In the genomic region with DNA sequence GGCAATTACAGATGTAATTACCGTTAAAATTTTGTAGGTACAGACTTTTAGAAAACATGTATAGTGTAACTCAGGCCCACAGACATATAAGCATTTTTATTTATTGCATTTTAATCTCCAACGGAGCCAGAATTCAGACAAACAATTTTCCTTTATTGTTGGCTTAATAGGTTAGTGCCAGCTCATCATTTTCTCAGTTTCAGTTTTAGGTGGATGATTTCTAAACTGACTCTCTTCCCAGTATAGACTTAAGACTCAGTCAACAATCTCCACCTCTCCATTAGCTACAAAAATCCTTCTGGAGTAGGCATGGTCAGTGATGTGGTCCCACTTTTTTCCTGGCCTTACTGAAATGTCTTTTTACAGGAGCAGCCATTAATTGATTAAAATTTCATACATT, we compare ENCODE assay signal across 19 cellular contexts.
DNase-seq lines count a peak whose midpoint lies in the region; ATAC-seq, FAIRE-seq and TF ChIP-seq lines count a peak whose summit lies in the region.
"Had no signal": no experiment of that assay in that cellular context is flagged by ENCODE, and none has a peak within 500 bp of the region (broad histone marks: within the 10 kb centered on the region; RNA-seq: fewer than 3 reads in every experiment).

No MANE protein-coding gene starts in this region.

- H3K4me1 ChIP-seq in HepG2 (ENCODE audit: insufficient read depth, low read length), result no peaks in the 10 kb centered on the region
- no peaks in the 10 kb centered on the region for H3K4me1 ChIP-seq in right lobe of liver
- 0 out of 2 replicates have a peak, but pooled peaks cover 7% of the 10 kb centered on the region for H3K4me1 ChIP-seq in MM.1S (ENCODE audit: low read length)
- H3K4me1 ChIP-seq in PC-9 (replicated peaks; ENCODE audit: insufficient read depth), result no peaks in the 10 kb centered on the region
- H3K4me1 ChIP-seq: BE2C, HAP-1 had no signal

- DNase-seq in HepG2 (ENCODE audit: low spot score) (no peak), right lobe of liver (no peak), MM.1S (no peak), PC-9 (no peak), SIG-M5 (lab: John Stamatoyannopoulos, UW) (no peak), NAMALWA (ENCODE audit: low spot score) (no peak), MCF 10A (ENCODE audit: unreplicated experiment) (no peak)
- DNase-seq: 8988T; BE2C; C1 segment of cervical spinal cord; CD4-positive, CD25-positive, alpha-beta regulatory T cell; CD8-positive, alpha-beta memory T cell; COR-L47; DMS 273 treated with DMSO at 0.1 percent for 48 hours; DMS53; DND-41; EL had no signal

- no peak for FAIRE-seq in HepG2 (lab: Jason Lieb, UNC)
- FAIRE-seq: GM12878 had no signal

- no peaks in the 10 kb centered on the region for H3K27me3 ChIP-seq in HepG2 (ENCODE audit: control insufficient read depth in 1 of 2, insufficient read depth in 2 of 2, low read length in 2 of 2)
- no peaks in the 10 kb centered on the region for H3K27me3 ChIP-seq in right lobe of liver
- H3K27me3 ChIP-seq in MM.1S (replicated peaks; ENCODE audit: insufficient read depth, low read length), result no peaks in the 10 kb centered on the region
- no peaks in the 10 kb centered on the region for H3K27me3 ChIP-seq in PC-9 (ENCODE audit: insufficient read depth, low read depth)
- H3K27me3 ChIP-seq: BE2C had no signal

- WGBS in HepG2 (ENCODE audit: low lambda C conversion rate), result 6% methylated on average over 2 of the region's 2 CpGs
- 60% methylated on average over 2 of the region's 2 CpGs for WGBS in right lobe of liver (ENCODE audit: insufficient coverage, low coverage, low lambda C conversion rate, missing lambda C conversion rate)

- H3K27ac Mint-ChIP-seq in MCF 10A (ENCODE audit: low read depth, unreplicated experiment), result no peak overlapping the region
- H3K27ac Mint-ChIP-seq: CD4-positive, CD25-positive, alpha-beta regulatory T cell; CD8-positive, alpha-beta memory T cell had no signal

- H3K4me2 ChIP-seq in HepG2 (ENCODE audit: low read depth, low read length) (no peak overlapping the region), MM.1S (ENCODE audit: low read depth, low read length) (peak overlapping the region; percentile 0; the same call in 1 of the 2 replicates), PC-9 (no peak overlapping the region)

- peaks cover 84% of the 10 kb centered on the region for H3K9me3 ChIP-seq in HepG2 (ENCODE audit: low read length)
- no peaks in the 10 kb centered on the region for H3K9me3 ChIP-seq in right lobe of liver
- no peaks in the 10 kb centered on the region; the same call in 1 of the 2 replicates for H3K9me3 ChIP-seq in MM.1S (replicated peaks; ENCODE audit: insufficient read depth, low read length)
- no peaks in the 10 kb centered on the region; the same call in 1 of the 2 replicates for H3K9me3 ChIP-seq in PC-9 (ENCODE audit: insufficient read depth, low read depth)
- H3K9me3 ChIP-seq: BE2C, HAP-1 had no signal

- H3F3A ChIP-seq in MM.1S (ENCODE audit: insufficient read depth, low read length) (no peaks in the 10 kb centered on the region), PC-9 (ENCODE audit: insufficient read depth, low read depth) (no peaks in the 10 kb centered on the region)

- H3K4me3 ChIP-seq in HepG2 (replicated peaks in 1 of 3; ENCODE audit: insufficient read depth in 1 of 3, low read depth in 2 of 3, low read length in 3 of 3) (no peak overlapping the region), right lobe of liver (no peak overlapping the region), MM.1S (ENCODE audit: low read length) (no peak overlapping the region), PC-9 (no peak overlapping the region)
- H3K4me3 ChIP-seq: GM12878, HAP-1 had no signal

- intact Hi-C loops in HepG2 (cut with micrococcal nuclease; ENCODE audit: unreplicated experiment), result no loop called here
- intact Hi-C loops in right lobe of liver (cut with DNase I), result no loop called here
- intact Hi-C loops in PC-9 (cut with micrococcal nuclease; ENCODE audit: unreplicated experiment), result no loop called here
- intact Hi-C loops in MCF 10A (cut with micrococcal nuclease), result no loop called here

- no peak for TF ChIP-seq RAD21 in HepG2 (CRISPR knock-in tag; IDR thresholded peaks at IDR 0.05)

- TF ChIP-seq EP300 in HepG2 (IDR thresholded peaks at IDR 0.05; ENCODE audit: low read depth in 2 of 2, low read length in 2 of 2) (no peak), HepG2 (CRISPR knock-in tag; IDR thresholded peaks at IDR 0.05; ENCODE audit: borderline replicate concordance) (no peak)

- H3K4me3 Mint-ChIP-seq in MCF 10A (ENCODE audit: unreplicated experiment), result no peak overlapping the region
- H3K4me3 Mint-ChIP-seq: CD4-positive, CD25-positive, alpha-beta regulatory T cell; CD8-positive, alpha-beta memory T cell had no signal

- H3K9ac ChIP-seq in HepG2 (ENCODE audit: insufficient read depth, low read depth, low read length) (no peak overlapping the region), MM.1S (ENCODE audit: low read length) (no peak overlapping the region)

- no peaks in the 10 kb centered on the region for H4K20me1 ChIP-seq in HepG2 (ENCODE audit: insufficient read depth, low read length)
- H4K20me1 ChIP-seq in MM.1S (ENCODE audit: insufficient read depth, low read length), result no peaks in the 10 kb centered on the region
- H4K20me1 ChIP-seq in PC-9 (ENCODE audit: insufficient read depth), result no peaks in the 10 kb centered on the region

- POLR2A ChIA-PET in HepG2 (lab: Yijun Ruan, JAX), result no interaction called here
- POLR2A ChIA-PET in PC-9 (lab: Charles Lee; ENCODE audit: unreplicated experiment), result no interaction called here
- POLR2A ChIA-PET in MCF 10A (lab: Yijun Ruan, JAX), result no interaction called here

- CTCF ChIA-PET in HepG2 (lab: Yijun Ruan, JAX; ENCODE audit: low intra/inter-chr PET ratio, low total read pairs) (no interaction called here), PC-9 (lab: Charles Lee) (no interaction called here), MCF 10A (lab: Yijun Ruan, JAX) (interaction anchor here (0.6 kb wide), 1 partner anchor 266 kb away, joined by 4 read pairs; no protein-coding TSS in a partner anchor)

- TF ChIP-seq CTCF in HepG2 (CRISPR knock-in tag; IDR thresholded peaks at IDR 0.05) (no peak), right lobe of liver (IDR thresholded peaks at IDR 0.05) (no peak), MM.1S (IDR thresholded peaks at IDR 0.05; ENCODE audit: low read length) (no peak), PC-9 (conservative IDR thresholded peaks at IDR 0.05) (no peak), MCF 10A (IDR thresholded peaks at IDR 0.05; ENCODE audit: unreplicated experiment) (no peak)

- no peak for TF ChIP-seq POLR2A in HepG2 (IDR thresholded peaks at IDR 0.05; ENCODE audit: insufficient read depth in 1 of 2, low read depth in 2 of 2, low read length in 2 of 2)
- no peak for TF ChIP-seq POLR2A in right lobe of liver (IDR thresholded peaks at IDR 0.05)

- peaks cover under 1% of the 10 kb centered on the region for H3K9me3 Mint-ChIP-seq in MCF 10A (ENCODE audit: unreplicated experiment)

- no peaks in the 10 kb centered on the region for H3K79me2 ChIP-seq in HepG2 (ENCODE audit: insufficient read depth, low read length)
- no peaks in the 10 kb centered on the region for H3K79me2 ChIP-seq in MM.1S (ENCODE audit: low read length)
- H3K79me2 ChIP-seq in PC-9 (ENCODE audit: low read depth), result no peaks in the 10 kb centered on the region

- H3K27me3 Mint-ChIP-seq in MCF 10A (ENCODE audit: insufficient read depth, unreplicated experiment), result no peaks in the 10 kb centered on the region
- H3K27me3 Mint-ChIP-seq: CD4-positive, CD25-positive, alpha-beta regulatory T cell; CD8-positive, alpha-beta memory T cell had no signal

- no peaks in the 10 kb centered on the region for H3K9me2 ChIP-seq in MM.1S (replicated peaks; ENCODE audit: insufficient read depth, low read length)
- H3K9me2 ChIP-seq in PC-9 (ENCODE audit: insufficient read depth), result no peaks in the 10 kb centered on the region

- in situ Hi-C loops in HepG2 (cut with HindIII; ENCODE audit: extremely low pct_ligation_motif_present, low pct_unique_long_range_greater_than_20kb), result no loop called here

- H3K36me3 ChIP-seq in HepG2 (replicated peaks in 1 of 2; ENCODE audit: control insufficient read depth in 1 of 2, insufficient read depth in 2 of 2, low read length in 2 of 2), result no peaks in the 10 kb centered on the region
- H3K36me3 ChIP-seq in right lobe of liver, result no peaks in the 10 kb centered on the region
- H3K36me3 ChIP-seq in MM.1S (replicated peaks; ENCODE audit: insufficient read depth, low read length), result no peaks in the 10 kb centered on the region
- no peaks in the 10 kb centered on the region for H3K36me3 ChIP-seq in PC-9 (ENCODE audit: low read depth)
- H3K36me3 ChIP-seq: BE2C, HAP-1 had no signal

- H3K4me1 Mint-ChIP-seq in MCF 10A (ENCODE audit: insufficient read depth, unreplicated experiment), result no peaks in the 10 kb centered on the region
- H3K4me1 Mint-ChIP-seq: CD4-positive, CD25-positive, alpha-beta regulatory T cell; CD8-positive, alpha-beta memory T cell had no signal

- no TSS peak for BruUV-seq in HepG2 (replicated peaks; lab: Mats Ljungman, UMichigan)
- BruUV-seq in PC-9 (replicated peaks; lab: Mats Ljungman, UMichigan), result no TSS peak
- no TSS peak for BruUV-seq in MCF 10A (replicated peaks; lab: Mats Ljungman, UMichigan)

- H2AFZ ChIP-seq in HepG2 (ENCODE audit: low read length), result no peak overlapping the region
- H2AFZ ChIP-seq in MM.1S (ENCODE audit: low read length), result no peak overlapping the region
- 0 out of 2 replicates have a peak overlapping the region, but pooled peaks have one; percentile 35 for H2AFZ ChIP-seq in PC-9

- H3K27ac ChIP-seq in HepG2 (ENCODE audit: extremely low read length, insufficient read depth, low read length) (no peak overlapping the region), right lobe of liver (no peak overlapping the region), MM.1S (ENCODE audit: low read length) (no peak overlapping the region), PC-9 (no peak overlapping the region)

- no peaks in the 10 kb centered on the region for H3K36me3 Mint-ChIP-seq in MCF 10A (ENCODE audit: insufficient read depth, unreplicated experiment)
- H3K36me3 Mint-ChIP-seq: CD4-positive, CD25-positive, alpha-beta regulatory T cell had no signal

- no peak for ATAC-seq in HepG2
- ATAC-seq in right lobe of liver, result no peak
- ATAC-seq: GM12878 had no signal

TF ChIP-seq in HepG2, 621 proteins besides CTCF, POLR2A, EP300 and RAD21:
- TF ChIP-seq ZNF720 (CRISPR knock-in tag; IDR thresholded peaks at IDR 0.05) (no peak), MAFK (conservative IDR thresholded peaks at IDR 0.05 in 1 of 2, IDR thresholded peaks at IDR 0.05 in 1 of 2; ENCODE audit: low read length in 2 of 2) (peak; percentile 70 to 83; a peak in 3 of 4 replicates), ZNF605 (CRISPR knock-in tag; IDR thresholded peaks at IDR 0.05) (no peak), CEBPB (IDR thresholded peaks at IDR 0.05; ENCODE audit: borderline replicate concordance, low read depth, low read length) (no peak), KDM4B (CRISPR knock-in tag; IDR thresholded peaks at IDR 0.05) (no peak), ZNF484 (CRISPR knock-in tag; IDR thresholded peaks at IDR 0.05; ENCODE audit: borderline replicate concordance, low read depth) (no peak), MAFF (IDR thresholded peaks at IDR 0.05; ENCODE audit: low read depth, low read length) (peak; percentile 73)
